22 cellular contexts compared by ENCODE assay signal in the genomic region with DNA sequence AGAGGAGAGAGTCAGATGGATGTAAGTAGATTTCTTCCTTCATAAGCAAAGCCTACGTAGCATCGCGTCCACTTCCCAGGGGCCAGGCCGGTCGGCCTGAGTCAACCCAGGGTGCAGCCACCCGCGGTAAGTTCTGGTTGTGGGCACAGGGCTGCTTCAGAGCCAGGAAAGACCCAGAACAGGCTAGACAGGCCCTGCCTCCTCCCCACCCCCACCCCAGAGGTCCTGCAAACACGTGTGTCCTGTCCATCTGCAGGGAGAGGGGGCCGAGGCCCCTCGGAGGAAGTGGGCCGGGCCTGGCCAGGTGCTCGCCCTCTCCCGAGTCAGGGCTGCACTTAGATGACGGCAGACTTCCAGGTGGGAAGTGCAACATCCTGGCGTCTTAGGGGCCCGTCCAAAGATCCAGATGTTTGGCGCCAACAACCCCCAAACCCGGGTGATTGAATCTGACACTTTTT.
DNase-seq lines count a peak whose midpoint lies in the region; ATAC-seq, FAIRE-seq and TF ChIP-seq lines count a peak whose summit lies in the region.
"Had no signal": no experiment of that assay in that cellular context is flagged by ENCODE, and none has a peak within 500 bp of the region (broad histone marks: within the 10 kb centered on the region; RNA-seq: fewer than 3 reads in every experiment).

No MANE protein-coding gene starts in this region.

- H3K27me3 Mint-ChIP-seq in glutamatergic neuron (ENCODE audit: unreplicated experiment) (peaks cover 4% of the 10 kb centered on the region), CD14-positive monocyte (ENCODE audit: low read depth in 3 of 3) (peaks cover 5 to 14% (median 11%) of the 10 kb centered on the region in 3 donors)

- in situ Hi-C loops in IMR-90 (cut with MboI; ENCODE audit: low sequenced_read_pairs): no loop called here

- H2AK5ac ChIP-seq in IMR-90 (ENCODE audit: low read depth, low read length): no peak overlapping the region

- intact Hi-C loops in IMR-90 (cut with micrococcal nuclease) (no loop called here), prostate gland (cut with DNase I) (no loop called here), CD14-positive monocyte (cut with micrococcal nuclease) (no loop called here)

- H3K4me1 Mint-ChIP-seq in glutamatergic neuron (ENCODE audit: low read depth, unreplicated experiment) (peaks cover under 1% of the 10 kb centered on the region), CD14-positive monocyte (no peaks in the 10 kb centered on the region)

- no peak overlapping the region for H3K18ac ChIP-seq in IMR-90 (ENCODE audit: low read depth, low read length)

- POLR2A ChIA-PET in IMR-90 (lab: Charles Lee; ENCODE audit: unreplicated experiment): no interaction called here

- H3K4me3 Mint-ChIP-seq in glutamatergic neuron (ENCODE audit: unreplicated experiment) (no peak overlapping the region), CD14-positive monocyte (no peak overlapping the region)

- no peak for FAIRE-seq in GM12892 (lab: Jason Lieb, UNC)

- no peak overlapping the region for H3K9ac ChIP-seq in IMR-90 (ENCODE audit: low read depth, low read length)

- H3K9me3 ChIP-seq in IMR-90 (ENCODE audit: control insufficient read depth, insufficient read depth, low read length): no peaks in the 10 kb centered on the region
- no peaks in the 10 kb centered on the region for H3K9me3 ChIP-seq in prostate gland
- H3K9me3 ChIP-seq: left ventricle myocardium inferior, neutrophil, stomach, upper lobe of left lung had no signal

- no peak overlapping the region for H4K8ac ChIP-seq in IMR-90 (ENCODE audit: low read depth in 2 of 2, low read length in 2 of 2)

- no peak overlapping the region for H2AFZ ChIP-seq in IMR-90 (replicated peaks; ENCODE audit: low read length, poor library complexity)

- H3K27ac Mint-ChIP-seq in glutamatergic neuron (ENCODE audit: unreplicated experiment): no peak overlapping the region
- no peak overlapping the region for H3K27ac Mint-ChIP-seq in CD14-positive monocyte

- no peak overlapping the region for H3K27ac ChIP-seq in IMR-90 (ENCODE audit: insufficient read depth, low read length)
- no peak overlapping the region for H3K27ac ChIP-seq in prostate gland
- H3K27ac ChIP-seq: C4-2B, left ventricle myocardium inferior, neutrophil, stomach, upper lobe of left lung, WERI-Rb-1 had no signal

- no peak for ATAC-seq in IMR-90 (ENCODE audit: low read depth)
- ATAC-seq: HCT116, Right ventricle myocardium inferior had no signal

- WGBS in IMR-90 (ENCODE audit: extremely low coverage in 2 of 2, insufficient read length in 1 of 2), 2 experiments: no CpG with 5 or more reads among the region's 18 CpGs
- 76% methylated on average over 13 of the region's 18 CpGs for WGBS in prostate gland

- H3K4me1 ChIP-seq in IMR-90 (ENCODE audit: control insufficient read depth, insufficient read depth, low read length) (no peaks in the 10 kb centered on the region), prostate gland (replicated peaks) (no peaks in the 10 kb centered on the region)
- H3K4me1 ChIP-seq: left ventricle myocardium inferior, stomach, upper lobe of left lung had no signal

- no peak overlapping the region for H4K91ac ChIP-seq in IMR-90 (ENCODE audit: insufficient read depth, low read depth, low read length)

- TF ChIP-seq POLR2A in IMR-90 (IDR thresholded peaks at IDR 0.05; ENCODE audit: low read depth, low read length) (no peak), prostate gland (IDR thresholded peaks at IDR 0.05) (no peak), GM12892 (IDR thresholded peaks at IDR 0.05; ENCODE audit: low read depth, low read length) (no peak)

- no peak overlapping the region for H3K4me2 ChIP-seq in IMR-90 (ENCODE audit: low read depth, low read length)

- no peak overlapping the region for H4K5ac ChIP-seq in IMR-90 (ENCODE audit: low read depth, low read length)

- H3K36me3 ChIP-seq in IMR-90 (ENCODE audit: control insufficient read depth, insufficient read depth, low read length): no peaks in the 10 kb centered on the region
- no peaks in the 10 kb centered on the region for H3K36me3 ChIP-seq in prostate gland
- H3K36me3 ChIP-seq: left ventricle myocardium inferior, neutrophil, stomach, upper lobe of left lung, WERI-Rb-1 had no signal

- no peaks in the 10 kb centered on the region for H4K20me1 ChIP-seq in IMR-90 (ENCODE audit: insufficient read depth, low read length)

- TF ChIP-seq CTCF in IMR-90 (conservative IDR thresholded peaks at IDR 0.05; ENCODE audit: low read depth, low read length) (no peak), prostate gland (IDR thresholded peaks at IDR 0.05) (no peak), glutamatergic neuron (IDR thresholded peaks at IDR 0.05; ENCODE audit: partially characterized antibody, unreplicated experiment) (no peak), CD14-positive monocyte (IDR thresholded peaks at IDR 0.05) (no peak)

- H3K9me1 ChIP-seq in IMR-90 (ENCODE audit: insufficient read depth, low read length): no peaks in the 10 kb centered on the region

- H3K79me1 ChIP-seq in IMR-90 (ENCODE audit: low read depth in 1 of 2, low read length in 2 of 2): no peaks in the 10 kb centered on the region

- H3K56ac ChIP-seq in IMR-90 (ENCODE audit: extremely low read depth, insufficient read depth, low read length): no peak overlapping the region

- no peak overlapping the region for H3K4ac ChIP-seq in IMR-90 (ENCODE audit: low read depth, low read length)

- peaks cover 9% of the 10 kb centered on the region for H3K36me3 Mint-ChIP-seq in glutamatergic neuron (ENCODE audit: unreplicated experiment)
- H3K36me3 Mint-ChIP-seq in CD14-positive monocyte: no peaks in the 10 kb centered on the region

- peaks cover 8% of the 10 kb centered on the region for H3K9me3 Mint-ChIP-seq in glutamatergic neuron (ENCODE audit: unreplicated experiment)
- peaks cover 0 to 3% (median 0%) of the 10 kb centered on the region in 7 donors for H3K9me3 Mint-ChIP-seq in CD14-positive monocyte

- no peak overlapping the region for H2BK5ac ChIP-seq in IMR-90 (ENCODE audit: low read depth, low read length, poor library complexity, severe bottlenecking)

- no peak overlapping the region for H3K23ac ChIP-seq in IMR-90 (ENCODE audit: low read depth, low read length)

- no peak overlapping the region for H2BK120ac ChIP-seq in IMR-90 (ENCODE audit: low read depth, low read length)

- no peaks in the 10 kb centered on the region for H3K27me3 ChIP-seq in IMR-90 (ENCODE audit: control insufficient read depth, insufficient read depth, low read length)
- H3K27me3 ChIP-seq in prostate gland (replicated peaks; ENCODE audit: insufficient read depth): no peaks in the 10 kb centered on the region
- H3K27me3 ChIP-seq: neutrophil, upper lobe of left lung had no signal

- no peak overlapping the region for H2AK9ac ChIP-seq in IMR-90 (replicated peaks; ENCODE audit: low read depth, low read length, poor library complexity)

- BruUV-seq in IMR-90 (replicated peaks; lab: Mats Ljungman, UMichigan): no TSS peak

- H3K14ac ChIP-seq in IMR-90 (replicated peaks; ENCODE audit: low read depth, low read length): no peak overlapping the region

- peak overlapping the region; percentile 25; the same call in 1 of the 2 replicates for H2BK20ac ChIP-seq in IMR-90 (ENCODE audit: low read depth, low read length)

- DNase-seq in D341Med (ENCODE audit: low spot score): peak; percentile 4
- no peak for DNase-seq in IMR-90
- DNase-seq in kidney tubule cell (ENCODE audit: low spot score): peak; percentile 23
- peak; percentile 0 for DNase-seq in prostate gland (ENCODE audit: low spot score)
- DNase-seq in glutamatergic neuron: no peak
- DNase-seq in hepatic stellate cell (ENCODE audit: low spot score): no peak
- DNase-seq in CD14-positive monocyte (ENCODE audit: low spot score): no peak
- no peak for DNase-seq in GM12892 (ENCODE audit: insufficient read length)
- DNase-seq: activated CD4-positive, alpha-beta T cell treated with anti-CD3 and anti-CD28 coated beads, Interleukin-2, amount 50 U/mL, for 1 hour; activated naive CD4-positive, alpha-beta T cell treated with Interleukin-2 at 50 U/mL for 16 hours; activated T-cell treated with anti-CD3 and anti-CD28 coated beads, Interleukin-2, amount 50 U/mL, for 1 hour; KG1; left ventricle myocardium inferior; NCI-H146; NCI-H526 treated with DMSO at 0.1 percent for 48 hours; WERI-Rb-1 had no signal

- no peak overlapping the region for H2BK15ac ChIP-seq in IMR-90 (ENCODE audit: low read depth, low read length)

- CTCF ChIA-PET in IMR-90 (lab: Yijun Ruan, JAX): no interaction called here

- TF ChIP-seq RAD21 in IMR-90 (IDR thresholded peaks at IDR 0.05; ENCODE audit: low read length): no peak

- no peak overlapping the region for H3K4me3 ChIP-seq in IMR-90 (ENCODE audit: insufficient read depth, low read depth, low read length)
- H3K4me3 ChIP-seq in prostate gland: no peak overlapping the region
- H3K4me3 ChIP-seq: left ventricle myocardium inferior, stomach, upper lobe of left lung had no signal

- dilution Hi-C loops in IMR-90 (cut with HindIII; ENCODE audit: low sequenced_read_pairs, unreplicated experiment): no loop called here

TF ChIP-seq in IMR-90, 13 proteins besides CTCF, POLR2A, EP300 and RAD21 (continues in another document):
- TF ChIP-seq RFX5 (IDR thresholded peaks at IDR 0.05; ENCODE audit: low read depth, low read length) (no peak), MAFK (IDR thresholded peaks at IDR 0.05; ENCODE audit: low read depth, low read length) (no peak), MAZ (IDR thresholded peaks at IDR 0.05; ENCODE audit: borderline replicate concordance, low read depth, low read length) (no peak), MXI1 (IDR thresholded peaks at IDR 0.05; ENCODE audit: borderline replicate concordance, low read depth, low read length) (no peak), BHLHE40 (IDR thresholded peaks at IDR 0.05; ENCODE audit: low read depth, low read length) (no peak), CHD1 (IDR thresholded peaks at IDR 0.05; ENCODE audit: low read depth, low read length) (no peak), NFE2L2 (IDR thresholded peaks at IDR 0.05; ENCODE audit: low read depth, low read length) (no peak), CEBPB (IDR thresholded peaks at IDR 0.05; ENCODE audit: low read depth, low read length) (no peak), RCOR1 (IDR thresholded peaks at IDR 0.05; ENCODE audit: insufficient replicate concordance, low read length) (no peak)
- TF ChIP-seq, protein P1, sequence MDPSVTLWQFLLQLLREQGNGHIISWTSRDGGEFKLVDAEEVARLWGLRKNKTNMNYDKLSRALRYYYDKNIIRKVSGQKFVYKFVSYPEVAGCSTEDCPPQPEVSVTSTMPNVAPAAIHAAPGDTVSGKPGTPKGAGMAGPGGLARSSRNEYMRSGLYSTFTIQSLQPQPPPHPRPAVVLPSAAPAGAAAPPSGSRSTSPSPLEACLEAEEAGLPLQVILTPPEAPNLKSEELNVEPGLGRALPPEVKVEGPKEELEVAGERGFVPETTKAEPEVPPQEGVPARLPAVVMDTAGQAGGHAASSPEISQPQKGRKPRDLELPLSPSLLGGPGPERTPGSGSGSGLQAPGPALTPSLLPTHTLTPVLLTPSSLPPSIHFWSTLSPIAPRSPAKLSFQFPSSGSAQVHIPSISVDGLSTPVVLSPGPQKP (IDR thresholded peaks at IDR 0.05; ENCODE audit: borderline replicate concordance, low read depth, low read length): no peak

Comparison
In these comparisons a context has a peak if more than half of its experiments do, and no peak if none do; other contexts are left out.
1. DNase-seq: peak in D341Med (single experiment), kidney tubule cell (single experiment) and prostate gland (single experiment); none in IMR-90 (single experiment), glutamatergic neuron (single experiment), hepatic stellate cell (single experiment), CD14-positive monocyte (single experiment) and GM12892 (single experiment).